In genomic region chr1:245045087-245045881, GRCh38 we compare ENCODE assay signal across 11 cellular contexts.
DNase-seq lines count a peak whose midpoint lies in the region; ATAC-seq and TF ChIP-seq lines count a peak whose summit lies in the region.
"Had no signal": no experiment of that assay in that cellular context is flagged by ENCODE, and none has a peak within 500 bp of the region (broad histone marks: within the 10 kb centered on the region; RNA-seq: fewer than 3 reads in every experiment).

No MANE protein-coding gene starts in this region.

- ATAC-seq in GM19023 (IDR thresholded peaks at IDR 0.05; ENCODE audit: unreplicated experiment): no peak
- ATAC-seq in HG03159 (IDR thresholded peaks at IDR 0.05; ENCODE audit: unreplicated experiment): no peak
- no peak for ATAC-seq in HG03378 (IDR thresholded peaks at IDR 0.05; ENCODE audit: unreplicated experiment)

- TF ChIP-seq CTCF in fibroblast of mammary gland (conservative IDR thresholded peaks at IDR 0.05; ENCODE audit: control insufficient read depth, insufficient read depth, low read depth, low read length): no peak

- DNase-seq in EH (ENCODE audit: low read depth) (peak; percentile 18), RPMI7951 (ENCODE audit: low read depth) (peak; percentile 2), fibroblast of mammary gland (ENCODE audit: low read depth) (peak; percentile 42), myocyte (ENCODE audit: low read depth) (peak; percentile 21), NCI-H2196 (lab: John Stamatoyannopoulos, UW; ENCODE audit: unreplicated experiment) (no peak)
- DNase-seq: foreskin melanocyte, NCI-H2171 treated with DMSO at 0.1 percent for 48 hours had no signal

- H3K4me3 ChIP-seq in fibroblast of mammary gland (ENCODE audit: control insufficient read depth, low read depth, low read length): no peak overlapping the region
- H3K4me3 ChIP-seq: thyroid gland had no signal
